Comparison of ENCODE assay signal across 12 cellular contexts in genomic region chr7:44147026-44147881, GRCh38. TPM values are rescaled to one million over a fixed set of nuclear protein-coding genes. Genes with fewer than 3 reads are reported as not detected.
DNase-seq lines count a peak whose midpoint lies in the region; ATAC-seq and TF ChIP-seq lines count a peak whose summit lies in the region.
"Had no signal": no experiment of that assay in that cellular context is flagged by ENCODE, and none has a peak within 500 bp of the region (broad histone marks: within the 10 kb centered on the region; RNA-seq: fewer than 3 reads in every experiment).

No MANE protein-coding gene starts in this region.

- TF ChIP-seq CTCF in omental fat pad (IDR thresholded peaks at IDR 0.05) (no peak), MCF 10A (IDR thresholded peaks at IDR 0.05; ENCODE audit: unreplicated experiment) (no peak)

- no peaks in the 10 kb centered on the region for H3K9me3 Mint-ChIP-seq in MCF 10A (ENCODE audit: unreplicated experiment)

- POLR2A ChIA-PET in MCF 10A (lab: Yijun Ruan, JAX), result interaction anchor here (0.7 to 1.0 kb wide), 3 partner anchors 24 to 415 kb away, joined by 3 to 4 read pairs (median 4); partner anchors contain the start of gene POLD2

- H3K27ac Mint-ChIP-seq in MCF 10A (ENCODE audit: low read depth, unreplicated experiment), result no peak overlapping the region

- intact Hi-C loops in head of caudate nucleus (cut with DNase I) (no loop called here), MCF 10A (cut with micrococcal nuclease) (no loop called here)

- H3K27me3 Mint-ChIP-seq in MCF 10A (ENCODE audit: insufficient read depth, unreplicated experiment), result no peaks in the 10 kb centered on the region

- CTCF ChIA-PET in MCF 10A (lab: Yijun Ruan, JAX), result no interaction called here

- no peak for ATAC-seq in omental fat pad (ENCODE audit: low FRiP score)
- ATAC-seq in GM19463 (IDR thresholded peaks at IDR 0.05; ENCODE audit: unreplicated experiment), result no peak

- BruUV-seq in MCF 10A (replicated peaks; lab: Mats Ljungman, UMichigan), result no TSS peak

- H3K4me3 Mint-ChIP-seq in MCF 10A (ENCODE audit: unreplicated experiment), result no peak overlapping the region

- H3K36me3 Mint-ChIP-seq in MCF 10A (ENCODE audit: insufficient read depth, unreplicated experiment), result no peaks in the 10 kb centered on the region

- H3K4me1 Mint-ChIP-seq in MCF 10A (ENCODE audit: insufficient read depth, unreplicated experiment), result no peaks in the 10 kb centered on the region

- peak; percentile 89 for DNase-seq in DMS 273 treated with DMSO at 0.1 percent for 48 hours (lab: John Stamatoyannopoulos, UW)
- DNase-seq in NCI-H82 treated with DMSO at 0.1 percent for 48 hours (lab: John Stamatoyannopoulos, UW; ENCODE audit: unreplicated experiment), result peak; percentile 98
- peak in 39 of 42 donors; percentile 8 to 74 (median 42) for DNase-seq in head of caudate nucleus
- peak; percentile 7 for DNase-seq in omental fat pad (ENCODE audit: low spot score)
- DNase-seq in MCF 10A (ENCODE audit: unreplicated experiment), result no peak
- DNase-seq in activated gamma-delta T cell (lab: John Stamatoyannopoulos, UW), result no peak
- DNase-seq: NCI-H1092 treated with DMSO at 0.1 percent for 48 hours, NCI-H526, testis had no signal

RNA-seq across cellular contexts. Expression of gene MYL7, which starts 6.1 kb away (rescaled TPM):
- total RNA-seq in omental fat pad (not detected), MCF 10A (2022) (not detected in 2 replicates)
- total RNA-seq: mucosa of gallbladder had no signal

RNA-seq across cellular contexts. Expression of gene POLD2, which starts 23.9 kb away (rescaled TPM):
- total RNA-seq in omental fat pad (10 to 100 TPM; 41.9 to 71.3 (median 44.2) TPM), MCF 10A (2022) (118 and 179 TPM in 2 replicates)

RNA-seq across cellular contexts. Expression of gene GCK, which starts 42.0 kb away (rescaled TPM):
- total RNA-seq in omental fat pad (1 to 10 TPM in 2 of 4 donors, under 1 TPM in 2; 0.38 to 3.9 (median 1.1) TPM), MCF 10A (2022) (not detected in 2 replicates)
- total RNA-seq: HepG2 had no signal

RNA-seq across cellular contexts. Expression of gene AEBP1, which starts 43.1 kb away (rescaled TPM):
- total RNA-seq in omental fat pad (100 to 1,000 TPM in 3 of 4 donors, 10 to 100 TPM in 1; 64.9 to 209 (median 163) TPM), MCF 10A (2022) (not detected in 2 replicates)

RNA-seq across cellular contexts. Expression of gene YKT6, which starts 53.5 kb away (rescaled TPM):
- total RNA-seq in omental fat pad (10 to 100 TPM; 48.3 to 75.8 (median 54.4) TPM), MCF 10A (2022) (107 and 153 TPM in 2 replicates)

Comparison
In these comparisons a context has a peak if more than half of its experiments do, and no peak if none do; other contexts are left out.
1. DNase-seq: peak in DMS 273 treated with DMSO at 0.1 percent for 48 hours (single experiment), NCI-H82 treated with DMSO at 0.1 percent for 48 hours (single experiment), head of caudate nucleus (39 of 42) and omental fat pad (single experiment); none in MCF 10A (single experiment) and activated gamma-delta T cell (single experiment).